ENCODE assay signal across 9 cellular contexts in the genomic region with DNA sequence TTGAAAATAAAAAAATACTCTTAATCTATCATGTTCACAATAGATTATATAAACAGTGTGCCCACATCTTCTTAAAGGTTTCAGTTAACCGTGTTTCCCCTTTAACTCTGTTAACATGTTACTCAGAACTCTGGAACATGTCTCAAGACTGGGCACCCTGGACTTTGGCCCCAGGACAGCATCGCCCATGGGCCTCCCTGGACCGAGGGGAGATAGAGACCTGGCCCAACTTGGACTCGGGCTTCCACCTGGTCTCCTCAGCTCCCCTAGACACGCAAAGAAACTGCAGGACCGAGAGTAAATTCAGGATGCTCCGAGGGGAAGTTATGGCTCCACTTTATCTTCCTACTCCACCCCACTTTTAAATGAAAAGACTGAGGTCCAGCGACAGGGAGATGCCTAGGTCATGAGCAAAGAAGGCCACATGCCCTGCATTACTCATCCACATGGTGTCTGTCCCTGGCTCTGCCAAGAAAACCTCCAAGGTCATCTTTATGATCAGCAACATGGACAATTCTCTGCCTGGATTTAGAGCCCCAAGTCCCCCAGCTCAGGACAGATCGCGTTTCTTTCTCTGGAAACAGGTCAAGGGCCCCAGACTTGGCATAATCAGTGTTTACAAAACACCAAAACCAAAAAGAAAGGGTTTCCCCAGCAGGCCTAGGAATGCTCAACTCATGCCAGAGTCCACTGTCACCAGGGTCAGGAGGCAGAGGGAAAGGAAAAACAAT. TPM values are rescaled to one million over a fixed set of nuclear protein-coding genes. Genes with fewer than 3 reads are reported as not detected.
DNase-seq lines count a peak whose midpoint lies in the region; ATAC-seq, FAIRE-seq and TF ChIP-seq lines count a peak whose summit lies in the region.
"Had no signal": no experiment of that assay in that cellular context is flagged by ENCODE, and none has a peak within 500 bp of the region (broad histone marks: within the 10 kb centered on the region; RNA-seq: fewer than 3 reads in every experiment).

No MANE protein-coding gene starts in this region.

- 63% methylated on average over 10 of the region's 10 CpGs for WGBS in suprapubic skin
- WGBS in small intestine, 3 donors = 72 to 86% (median 85%) methylated on average over 10 of the region's 10 CpGs

- H3K9me3 ChIP-seq in suprapubic skin (no peaks in the 10 kb centered on the region), small intestine (ENCODE audit: control insufficient read depth, low read depth) (no peaks in the 10 kb centered on the region)

- no peak for TF ChIP-seq CTCF in suprapubic skin (IDR thresholded peaks at IDR 0.05)

- H3K27ac ChIP-seq in suprapubic skin (peak overlapping the region; percentile 82), small intestine (ENCODE audit: low read depth in 1 of 2, low read length in 1 of 2) (peak overlapping the region in 1 of 2 donors; percentile 65)

- H3K36me3 ChIP-seq in suprapubic skin = peaks cover 98% of the 10 kb centered on the region
- peaks cover 46 to 51% of the 10 kb centered on the region in 2 donors for H3K36me3 ChIP-seq in small intestine (ENCODE audit: control insufficient read depth in 2 of 2, insufficient read depth in 2 of 2, low read length in 2 of 2)

- TF ChIP-seq EP300 in suprapubic skin (IDR thresholded peaks at IDR 0.05) = no peak

- no peak for FAIRE-seq in small intestine (lab: Jason Lieb, UNC)

- TF ChIP-seq POLR2A in suprapubic skin (IDR thresholded peaks at IDR 0.05) = no peak

- H3K27me3 ChIP-seq in suprapubic skin (no peaks in the 10 kb centered on the region), small intestine (ENCODE audit: control insufficient read depth in 2 of 2, insufficient read depth in 2 of 2, low read length in 2 of 2) (no peaks in the 10 kb centered on the region)

- no peak overlapping the region for H3K4me3 ChIP-seq in suprapubic skin
- no peak overlapping the region for H3K4me3 ChIP-seq in small intestine (ENCODE audit: low read depth in 1 of 2, low read length in 2 of 2)

- H3K4me1 ChIP-seq in suprapubic skin (peaks cover 39% of the 10 kb centered on the region), small intestine (ENCODE audit: control insufficient read depth in 2 of 2, insufficient read depth in 1 of 2, low read depth in 1 of 2, low read length in 1 of 2) (peaks cover 0 to 6% of the 10 kb centered on the region in 2 donors)

- DNase-seq in M059J (ENCODE audit: low read depth) (peak; percentile 88), dermis microvascular lymphatic vessel endothelial cell (ENCODE audit: low read depth in 2 of 2) (peak; percentile 61 to 79), lung microvascular endothelial cell (ENCODE audit: low read depth in 2 of 2) (peak; percentile 76 to 85), suprapubic skin (ENCODE audit: low spot score in 2 of 2) (no peak), small intestine (no peak)
- DNase-seq: NCI-H1930 had no signal

- no peak for ATAC-seq in GM21390 (IDR thresholded peaks at IDR 0.05; ENCODE audit: unreplicated experiment)
- no peak for ATAC-seq in GM18858 (IDR thresholded peaks at IDR 0.05; ENCODE audit: unreplicated experiment)
- ATAC-seq in HG03108 (IDR thresholded peaks at IDR 0.05; ENCODE audit: unreplicated experiment) = no peak

RNA-seq across cellular contexts. Expression of gene GPX3, which starts 17.3 kb away (rescaled TPM):
- 62.3 and 68.5 TPM in 2 replicates for total RNA-seq in M059J (2014; rRNA removed; shearing (Covaris generic))
- total RNA-seq in dermis microvascular lymphatic vessel endothelial cell (8.6 and 15.7 TPM in 2 replicates), lung microvascular endothelial cell (5.0 and 6.3 TPM in 2 replicates), suprapubic skin (100 to 1,000 TPM; 242 to 601 (median 378) TPM)
- 1,000 to 10,000 TPM in 1 of 3 donors, 100 to 1,000 TPM in 1, 10 to 100 TPM in 1; 19.9 to 1,014 (median 191) TPM for polyA plus RNA-seq in small intestine

RNA-seq across cellular contexts. Expression of gene TNIP1, which starts 43.1 kb away (rescaled TPM):
- 85.3 and 116 TPM in 2 replicates for total RNA-seq in M059J (2014; rRNA removed; shearing (Covaris generic))
- total RNA-seq in dermis microvascular lymphatic vessel endothelial cell (69.1 and 93.1 TPM in 2 replicates), lung microvascular endothelial cell (60.8 and 77.6 TPM in 2 replicates), suprapubic skin (10 to 100 TPM; 47.5 to 94.7 (median 70.9) TPM)
- 100 to 1,000 TPM in 2 of 3 donors, 10 to 100 TPM in 1; 97.5 to 190 (median 164) TPM for polyA plus RNA-seq in small intestine

Comparison
In these comparisons a context has a peak if more than half of its experiments do, and no peak if none do; other contexts are left out.
1. DNase-seq: peak in M059J (single experiment), dermis microvascular lymphatic vessel endothelial cell (2 of 2) and lung microvascular endothelial cell (2 of 2); none in suprapubic skin (0 of 2) and small intestine (single experiment).